24 cellular contexts compared by ENCODE assay signal in the genomic region with DNA sequence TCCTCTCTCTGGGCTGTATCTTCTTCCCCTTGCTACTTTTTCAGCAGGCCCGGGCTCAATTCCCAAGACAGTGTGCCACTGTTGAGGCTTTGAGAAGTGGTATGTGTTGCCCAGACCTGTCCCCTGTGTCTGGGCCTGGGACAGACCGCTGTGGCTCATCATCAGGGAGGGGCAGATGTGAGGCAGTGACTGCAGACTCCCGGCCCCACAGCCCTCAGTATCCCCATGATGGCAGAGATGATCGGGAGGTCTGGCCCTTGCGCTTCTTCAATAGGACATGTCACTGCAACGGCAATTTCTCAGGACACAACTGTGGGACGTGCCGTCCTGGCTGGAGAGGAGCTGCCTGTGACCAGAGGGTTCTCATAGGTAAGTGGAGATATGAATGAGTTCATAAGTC. TPM values are rescaled to one million over a fixed set of nuclear protein-coding genes. Genes with fewer than 3 reads are reported as not detected.
"Had no signal": no experiment of that assay in that cellular context is flagged by ENCODE, and none has a peak within 500 bp of the region (broad histone marks: within the 10 kb centered on the region; RNA-seq: fewer than 3 reads in every experiment).

No MANE protein-coding gene starts in this region.

- H3K36me3 ChIP-seq: colonic mucosa, esophagus squamous epithelium, gastroesophageal sphincter, pancreas, tibial nerve had no signal

- H3K4me3 ChIP-seq: colonic mucosa, esophagus squamous epithelium, gastroesophageal sphincter, mucosa of descending colon, pancreas, psoas muscle, testis, tibial nerve had no signal

- H3K9me3 ChIP-seq: colonic mucosa, esophagus squamous epithelium, gastroesophageal sphincter, mucosa of descending colon, pancreas, psoas muscle, testis, tibial nerve had no signal

- H3K4me1 Mint-ChIP-seq: naive thymus-derived CD8-positive, alpha-beta T cell; stimulated activated naive B cell treated with anti-CD40 and anti-IgM and Interleukin-4, amounts not matched to agents 10 μg/mL and 1 μg/mL and 100 μg/mL, for 72 hours; stimulated activated naive CD8-positive, alpha-beta T cell treated with anti-CD3 and anti-CD28 coated beads, Interleukin-15, amount 100 ng/mL, for 72 hours had no signal

- H3K4me1 ChIP-seq: colonic mucosa, pancreas, testis had no signal

- H3K4me3 Mint-ChIP-seq: naive thymus-derived CD8-positive, alpha-beta T cell; stimulated activated naive B cell treated with anti-CD40 and anti-IgM and Interleukin-4, amounts not matched to agents 10 μg/mL and 1 μg/mL and 100 μg/mL, for 72 hours; stimulated activated naive CD8-positive, alpha-beta T cell treated with anti-CD3 and anti-CD28 coated beads, Interleukin-15, amount 100 ng/mL, for 72 hours had no signal

- H3K27me3 Mint-ChIP-seq: naive thymus-derived CD8-positive, alpha-beta T cell; stimulated activated naive B cell treated with anti-CD40 and anti-IgM and Interleukin-4, amounts not matched to agents 10 μg/mL and 1 μg/mL and 100 μg/mL, for 72 hours; stimulated activated naive CD8-positive, alpha-beta T cell treated with anti-CD3 and anti-CD28 coated beads, Interleukin-15, amount 100 ng/mL, for 72 hours had no signal

- ATAC-seq: gastroesophageal sphincter; left colon; left ventricle myocardium superior; mucosa of descending colon; naive thymus-derived CD8-positive, alpha-beta T cell; pancreas; psoas muscle; stimulated activated naive B cell treated with anti-CD40 and anti-IgM and Interleukin-4, amounts not matched to agents 10 μg/mL and 1 μg/mL and 100 μg/mL, for 72 hours; stimulated activated naive CD8-positive, alpha-beta T cell treated with anti-CD3 and anti-CD28 coated beads, Interleukin-15, amount 100 ng/mL, for 72 hours had no signal

- H3K27me3 ChIP-seq: colonic mucosa, esophagus squamous epithelium, gastroesophageal sphincter, pancreas, testis, tibial nerve had no signal

- H3K36me3 Mint-ChIP-seq: naive thymus-derived CD8-positive, alpha-beta T cell; stimulated activated naive B cell treated with anti-CD40 and anti-IgM and Interleukin-4, amounts not matched to agents 10 μg/mL and 1 μg/mL and 100 μg/mL, for 72 hours had no signal

- H3K27ac ChIP-seq: colonic mucosa, esophagus squamous epithelium, gastroesophageal sphincter, pancreas, psoas muscle, testis, tibial nerve had no signal

- H3K27ac Mint-ChIP-seq: naive thymus-derived CD8-positive, alpha-beta T cell; stimulated activated naive B cell treated with anti-CD40 and anti-IgM and Interleukin-4, amounts not matched to agents 10 μg/mL and 1 μg/mL and 100 μg/mL, for 72 hours; stimulated activated naive CD8-positive, alpha-beta T cell treated with anti-CD3 and anti-CD28 coated beads, Interleukin-15, amount 100 ng/mL, for 72 hours had no signal

- DNase-seq: caudate nucleus; colonic mucosa; dermis blood vessel endothelial cell; esophagus squamous epithelium; foreskin fibroblast; left colon; left ventricle myocardium superior; nucleus accumbens; pancreas; retina; stimulated activated CD4-positive, alpha-beta T cell treated with anti-CD3 and anti-CD28 coated beads, Interleukin-15, amount 100 ng/mL, for 24 hours; stimulated activated CD4-positive, alpha-beta T cell treated with anti-CD3 and anti-CD28 coated beads, Interleukin-1b, Interleukin-23, amount 100 ng/mL, for 48 hours; stimulated activated CD4-positive, alpha-beta T cell treated with anti-CD3 and anti-CD28 coated beads, Interleukin-4, amount 100 ng/mL, for 24 hours; stimulated activated naive B cell treated with anti-CD40 and anti-IgM and Interleukin-4, amounts not matched to agents 10 μg/mL and 1 μg/mL and 100 μg/mL, for 72 hours; stimulated activated naive CD8-positive, alpha-beta T cell treated with anti-CD3 and anti-CD28 coated beads, Interleukin-15, amount 100 ng/mL, for 72 hours; testis had no signal

RNA-seq across cellular contexts. Expression of gene TYRP1, which starts 0.8 kb away (rescaled TPM):
- total RNA-seq: epithelial cell of proximal tubule; esophagus squamous epithelium; kidney epithelial cell; naive thymus-derived CD8-positive, alpha-beta T cell; tibial nerve had no signal
- polyA plus RNA-seq: naive thymus-derived CD8-positive, alpha-beta T cell; neural cell had no signal
